In the genomic region with DNA sequence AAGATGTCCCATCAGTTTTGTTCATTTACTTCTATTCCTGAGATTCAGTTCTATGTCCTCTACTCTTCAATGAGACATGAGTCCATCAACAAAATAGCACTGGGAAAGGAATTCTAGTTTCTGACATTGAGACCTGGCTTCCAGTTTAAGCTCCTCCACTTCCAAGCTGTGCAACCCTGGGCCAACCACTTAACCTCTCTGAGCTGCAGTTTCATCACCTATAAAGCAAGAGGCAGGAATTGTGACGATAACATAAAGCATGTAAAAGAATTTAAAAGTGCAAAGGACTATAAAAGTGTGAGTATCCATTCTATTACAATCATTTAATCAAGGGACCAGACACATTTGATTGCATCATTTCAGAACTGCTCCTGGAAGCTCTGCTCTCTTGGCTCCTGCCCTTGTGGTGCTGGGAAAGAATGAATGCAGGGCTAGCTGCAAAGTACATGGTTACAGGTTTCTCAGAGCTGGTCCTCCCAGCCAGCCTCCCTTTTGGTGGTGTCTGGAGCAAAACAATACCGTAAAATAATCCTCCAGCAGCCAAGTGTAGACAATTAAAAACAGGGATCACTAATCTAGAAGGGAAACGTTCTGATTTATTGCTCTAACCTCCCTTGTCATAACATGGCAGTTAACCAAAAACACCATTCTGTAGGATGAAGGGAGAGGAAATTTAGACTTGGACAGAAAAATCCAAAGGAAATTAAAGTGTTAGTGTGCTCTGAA, we compare ENCODE assay signal across 14 cellular contexts.
DNase-seq lines count a peak whose midpoint lies in the region; ATAC-seq and TF ChIP-seq lines count a peak whose summit lies in the region.
"Had no signal": no experiment of that assay in that cellular context is flagged by ENCODE, and none has a peak within 500 bp of the region (broad histone marks: within the 10 kb centered on the region; RNA-seq: fewer than 3 reads in every experiment).

No MANE protein-coding gene starts in this region.

- ATAC-seq in SK-N-SH treated with all-trans-retinoic acid at 6 μM for 48 hours: peak; percentile 42
- no peak for ATAC-seq in GM19328 (IDR thresholded peaks at IDR 0.05; ENCODE audit: unreplicated experiment)
- ATAC-seq: stimulated activated naive CD8-positive, alpha-beta T cell treated with anti-CD3 and anti-CD28 coated beads, Interleukin-15, amount 100 ng/mL, for 72 hours had no signal

- H3K9ac ChIP-seq in rectal smooth muscle tissue (ENCODE audit: low read length): no peak overlapping the region

- DNase-seq in AG10803 (ENCODE audit: low read depth): peak; percentile 74
- peak; percentile 44 for DNase-seq in fibroblast of pulmonary artery (ENCODE audit: low read depth)
- no peak for DNase-seq in anterior cingulate cortex (lab: John Stamatoyannopoulos, UW)
- DNase-seq in coronary artery (ENCODE audit: low spot score): no peak
- no peak for DNase-seq in kidney tubule cell (ENCODE audit: low spot score)
- DNase-seq: activated naive CD4-positive, alpha-beta T cell treated with anti-CD3 and anti-CD28 coated beads for 36 hours; NCI-H1436 treated with DMSO at 0.1 percent for 48 hours; stimulated activated naive CD8-positive, alpha-beta T cell treated with anti-CD3 and anti-CD28 coated beads, Interleukin-15, amount 100 ng/mL, for 72 hours; SW 1271 had no signal

- peaks cover 7% of the 10 kb centered on the region for H3K36me3 ChIP-seq in rectal smooth muscle tissue (ENCODE audit: control insufficient read depth, insufficient read depth, low read length)

- TF ChIP-seq CTCF in AG10803 (conservative IDR thresholded peaks at IDR 0.05; ENCODE audit: low read length): no peak
- no peak for TF ChIP-seq CTCF in fibroblast of pulmonary artery (IDR thresholded peaks at IDR 0.05; ENCODE audit: low read length, missing control alignments)
- TF ChIP-seq CTCF in coronary artery (IDR thresholded peaks at IDR 0.05): no peak

- peak overlapping the region; percentile 87 for H3K27ac ChIP-seq in rectal smooth muscle tissue (ENCODE audit: low read depth, low read length)
- no peak overlapping the region for H3K27ac ChIP-seq in coronary artery
- H3K27ac ChIP-seq: VCaP had no signal

- peaks cover 17% of the 10 kb centered on the region for H3K4me1 ChIP-seq in rectal smooth muscle tissue (ENCODE audit: control insufficient read depth, insufficient read depth, low read length)

- no peak overlapping the region for H3K4me3 ChIP-seq in AG10803 (ENCODE audit: low read length)
- H3K4me3 ChIP-seq in fibroblast of pulmonary artery (replicated peaks; ENCODE audit: low read depth, low read length): no peak overlapping the region
- no peak overlapping the region for H3K4me3 ChIP-seq in rectal smooth muscle tissue (ENCODE audit: low read length)
- H3K4me3 ChIP-seq in coronary artery: no peak overlapping the region
- H3K4me3 ChIP-seq: lung had no signal

- H3K27me3 ChIP-seq in rectal smooth muscle tissue (ENCODE audit: control insufficient read depth, insufficient read depth, low read length): no peaks in the 10 kb centered on the region

TF ChIP-seq in SK-N-SH treated with all-trans-retinoic acid at 6 μM for 48 hours, 23 proteins besides CTCF, POLR2A, EP300 and RAD21:
- TF ChIP-seq ESRRG (CRISPR knock-in tag; IDR thresholded peaks at IDR 0.05) (no peak), PPARA (CRISPR knock-in tag; IDR thresholded peaks at IDR 0.05; ENCODE audit: borderline replicate concordance) (no peak), ZNF8 (CRISPR knock-in tag; IDR thresholded peaks at IDR 0.05) (no peak)

Comparison
In these comparisons a context has a peak if more than half of its experiments do, and no peak if none do; other contexts are left out.
1. DNase-seq: peak in AG10803 (single experiment) and fibroblast of pulmonary artery (single experiment); none in anterior cingulate cortex (0 of 58), coronary artery (single experiment) and kidney tubule cell (single experiment).